7 cellular contexts compared by ENCODE assay signal in the genomic region with DNA sequence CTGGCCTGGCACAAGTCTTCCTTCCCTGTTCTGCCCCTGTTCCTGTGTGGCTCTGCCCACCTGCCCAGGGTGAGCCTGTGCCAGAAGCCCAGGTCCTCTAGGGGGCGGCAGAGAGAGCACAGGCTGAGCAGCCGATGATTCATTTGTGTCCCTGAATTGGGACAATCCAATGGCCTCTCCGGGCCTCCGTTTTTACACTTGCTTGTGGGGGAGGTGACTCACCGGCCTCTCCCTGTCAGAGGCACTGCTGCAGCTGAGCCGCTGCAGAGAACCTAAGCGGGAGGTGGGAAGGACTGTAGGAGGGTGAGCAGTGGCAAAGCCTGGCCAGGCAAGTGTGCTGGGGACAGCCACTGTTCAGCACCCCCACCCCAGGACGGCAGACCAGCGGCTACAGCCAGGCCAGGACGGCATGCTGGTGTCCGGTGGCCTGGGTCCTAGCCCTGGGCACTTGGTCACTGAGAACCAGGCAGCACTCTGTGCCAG.
DNase-seq lines count a peak whose midpoint lies in the region; ATAC-seq and TF ChIP-seq lines count a peak whose summit lies in the region.

No MANE protein-coding gene starts in this region.

- H3K4me3 Mint-ChIP-seq in brain, result peak overlapping the region in 3 of 5 experiments; percentile 38 to 74 (median 49)

- no peaks in the 10 kb centered on the region for H3K36me3 ChIP-seq in iPS-20b (ENCODE audit: insufficient read depth, low read depth, low read length)

- TF ChIP-seq CTCF in brain (conservative IDR thresholded peaks at IDR 0.05), result peak; percentile 53 to 79

- peaks cover 29% of the 10 kb centered on the region for H3K27me3 Mint-ChIP-seq in brain

- peak overlapping the region in 4 of 5 experiments; percentile 63 to 95 (median 80) for H3K27ac Mint-ChIP-seq in brain

- DNase-seq in NCI-H146 treated with DMSO at 0.1 percent for 48 hours (lab: John Stamatoyannopoulos, UW; ENCODE audit: unreplicated experiment) (peak; percentile 60), T1000 (lab: John Stamatoyannopoulos, UW) (peak; percentile 40)
- DNase-seq in stimulated activated CD4-positive, alpha-beta T cell treated with anti-CD3 and anti-CD28 coated beads, Interleukin-12 subunit alpha, Interleukin-12 subunit beta, amount 100 ng/mL, for 4 hours, result peak; percentile 55

- peaks cover 12% of the 10 kb centered on the region for H3K4me1 ChIP-seq in iPS-20b (ENCODE audit: insufficient read depth, low read length)

- peak overlapping the region; percentile 45; the same call in 1 of the 2 replicates for H3K4me3 ChIP-seq in iPS-20b (ENCODE audit: low read length)

- H3K9ac ChIP-seq in iPS-20b (ENCODE audit: low read depth, low read length), result no peak overlapping the region; the same call in 1 of the 2 replicates

- no peak overlapping the region for H3K27ac ChIP-seq in iPS-20b (ENCODE audit: low read length)

- H3K27me3 ChIP-seq in iPS-20b (ENCODE audit: insufficient read depth, low read length), result no peaks in the 10 kb centered on the region

- no peaks in the 10 kb centered on the region for H3K9me3 ChIP-seq in iPS-20b (ENCODE audit: insufficient read depth, low read depth, low read length)

- H3K36me3 Mint-ChIP-seq in brain, result no peaks in the 10 kb centered on the region

- peaks cover 78% of the 10 kb centered on the region for H3K4me1 Mint-ChIP-seq in brain

- ATAC-seq in GM18502 (IDR thresholded peaks at IDR 0.05; ENCODE audit: poor library complexity, unreplicated experiment) (peak; percentile 62), HG02943 (IDR thresholded peaks at IDR 0.05; ENCODE audit: low read depth, unreplicated experiment) (peak; percentile 66)

- peaks cover 0 to 4% (median 0%) of the 10 kb centered on the region in 5 experiments for H3K9me3 Mint-ChIP-seq in brain
